15 cellular contexts compared by ENCODE assay signal in the genomic region with DNA sequence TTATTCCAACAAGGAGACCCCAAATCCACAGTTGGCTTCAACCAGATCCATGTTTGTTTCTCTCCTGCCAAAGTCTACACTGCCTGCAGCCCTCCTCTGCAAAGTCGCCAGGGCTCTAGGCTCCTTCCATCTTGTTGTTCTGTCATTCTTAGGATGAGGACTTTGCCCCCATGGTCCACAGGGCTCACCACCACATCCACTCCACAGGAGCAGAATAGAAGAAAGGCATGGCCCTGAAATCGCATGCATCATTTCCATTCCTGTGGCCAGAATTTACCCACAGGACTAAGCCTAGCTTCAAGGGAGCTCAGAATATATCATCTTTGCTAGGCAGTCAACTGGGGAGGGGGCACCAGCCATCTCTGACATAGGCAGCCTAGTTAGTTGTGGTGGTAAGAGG.
DNase-seq lines count a peak whose midpoint lies in the region; ATAC-seq, FAIRE-seq and TF ChIP-seq lines count a peak whose summit lies in the region.
"Had no signal": no experiment of that assay in that cellular context is flagged by ENCODE, and none has a peak within 500 bp of the region (broad histone marks: within the 10 kb centered on the region; RNA-seq: fewer than 3 reads in every experiment).

No MANE protein-coding gene starts in this region.

- H3K27me3 Mint-ChIP-seq in activated naive CD4-positive, alpha-beta T cell treated with anti-CD3 and anti-CD28 coated beads, Interleukin-2, amount 50 U/mL, for 24 hours, result no peaks in the 10 kb centered on the region
- no peaks in the 10 kb centered on the region for H3K27me3 Mint-ChIP-seq in activated naive CD4-positive, alpha-beta T cell treated with anti-CD3 and anti-CD28 coated beads for 36 hours (ENCODE audit: low read depth)
- no peaks in the 10 kb centered on the region for H3K27me3 Mint-ChIP-seq in activated T-helper 17 cell treated with anti-CD3 and anti-CD28 coated beads, Interleukin-2, amount 50 U/mL, for 72 hours

- H3K9me3 Mint-ChIP-seq in activated naive CD4-positive, alpha-beta T cell treated with anti-CD3 and anti-CD28 coated beads, Interleukin-2, amount 50 U/mL, for 24 hours, result no peaks in the 10 kb centered on the region
- no peaks in the 10 kb centered on the region for H3K9me3 Mint-ChIP-seq in activated naive CD4-positive, alpha-beta T cell treated with anti-CD3 and anti-CD28 coated beads for 36 hours
- H3K9me3 Mint-ChIP-seq in activated T-helper 17 cell treated with anti-CD3 and anti-CD28 coated beads, Interleukin-2, amount 50 U/mL, for 72 hours, result no peaks in the 10 kb centered on the region

- TF ChIP-seq POLR2A in GM12892 (IDR thresholded peaks at IDR 0.05; ENCODE audit: low read depth, low read length), result no peak
- no peak for TF ChIP-seq POLR2A in GM18505 (IDR thresholded peaks at IDR 0.05; ENCODE audit: borderline replicate concordance, extremely low read depth, insufficient read depth, insufficient read length)

- peaks cover 3% of the 10 kb centered on the region for H3K36me3 Mint-ChIP-seq in activated naive CD4-positive, alpha-beta T cell treated with anti-CD3 and anti-CD28 coated beads, Interleukin-2, amount 50 U/mL, for 24 hours
- no peaks in the 10 kb centered on the region for H3K36me3 Mint-ChIP-seq in activated naive CD4-positive, alpha-beta T cell treated with anti-CD3 and anti-CD28 coated beads for 36 hours (ENCODE audit: low read depth)
- H3K36me3 Mint-ChIP-seq in activated T-helper 17 cell treated with anti-CD3 and anti-CD28 coated beads, Interleukin-2, amount 50 U/mL, for 72 hours (ENCODE audit: low read depth), result no peaks in the 10 kb centered on the region

- no peak for ATAC-seq in activated T-helper 17 cell treated with anti-CD3 and anti-CD28 coated beads, Interleukin-2, amount 50 U/mL, for 72 hours (replicated peaks)
- ATAC-seq in GM18505 (IDR thresholded peaks at IDR 0.05; ENCODE audit: unreplicated experiment) (no peak), HG03571 (IDR thresholded peaks at IDR 0.05; ENCODE audit: unreplicated experiment) (no peak)
- ATAC-seq: Panc1 had no signal

- H3K4me3 Mint-ChIP-seq in activated naive CD4-positive, alpha-beta T cell treated with anti-CD3 and anti-CD28 coated beads, Interleukin-2, amount 50 U/mL, for 24 hours, result peak overlapping the region; percentile 27
- H3K4me3 Mint-ChIP-seq in activated naive CD4-positive, alpha-beta T cell treated with anti-CD3 and anti-CD28 coated beads for 36 hours, result no peak overlapping the region
- H3K4me3 Mint-ChIP-seq in activated T-helper 17 cell treated with anti-CD3 and anti-CD28 coated beads, Interleukin-2, amount 50 U/mL, for 72 hours, result peak overlapping the region; percentile 12

- H3K4me1 Mint-ChIP-seq in activated naive CD4-positive, alpha-beta T cell treated with anti-CD3 and anti-CD28 coated beads, Interleukin-2, amount 50 U/mL, for 24 hours, result peaks cover 35% of the 10 kb centered on the region
- H3K4me1 Mint-ChIP-seq in activated naive CD4-positive, alpha-beta T cell treated with anti-CD3 and anti-CD28 coated beads for 36 hours (ENCODE audit: low read depth), result peaks cover 27% of the 10 kb centered on the region
- peaks cover 13% of the 10 kb centered on the region for H3K4me1 Mint-ChIP-seq in activated T-helper 17 cell treated with anti-CD3 and anti-CD28 coated beads, Interleukin-2, amount 50 U/mL, for 72 hours

- intact Hi-C loops in activated naive CD4-positive, alpha-beta T cell treated with anti-CD3 and anti-CD28 coated beads for 36 hours (cut with micrococcal nuclease), result no loop called here

- CTCF ChIA-PET in activated naive CD4-positive, alpha-beta T cell treated with anti-CD3 and anti-CD28 coated beads for 36 hours (lab: Charles Lee), result no interaction called here

- H3K27ac Mint-ChIP-seq in activated naive CD4-positive, alpha-beta T cell treated with anti-CD3 and anti-CD28 coated beads, Interleukin-2, amount 50 U/mL, for 24 hours, result no peak overlapping the region
- no peak overlapping the region for H3K27ac Mint-ChIP-seq in activated naive CD4-positive, alpha-beta T cell treated with anti-CD3 and anti-CD28 coated beads for 36 hours
- peak overlapping the region; percentile 34 for H3K27ac Mint-ChIP-seq in activated T-helper 17 cell treated with anti-CD3 and anti-CD28 coated beads, Interleukin-2, amount 50 U/mL, for 72 hours

- no peak for FAIRE-seq in GM12892 (lab: Jason Lieb, UNC)
- FAIRE-seq: A204.1 had no signal

- DNase-seq in activated naive CD4-positive, alpha-beta T cell treated with anti-CD3 and anti-CD28 coated beads for 36 hours, result no peak
- DNase-seq in myocyte (ENCODE audit: low read depth) (peak; percentile 55), GM12892 (ENCODE audit: insufficient read length) (no peak)
- DNase-seq: C1 segment of cervical spinal cord, Caco-2, H7, NCI-H1048, NCI-H2081 treated with DMSO at 0.1 percent for 48 hours, NCI-H510A had no signal
